In genomic region chr2:227828385-227828990, GRCh38 we compare ENCODE assay signal across 1 cellular context.
A peak's percentile ranks its signal among the peaks of the same experiment; 100 is the strongest.
TF ChIP-seq lines count a peak whose summit lies in the region.

No MANE protein-coding gene starts in this region.

TF ChIP-seq in HepG2, 621 proteins besides CTCF, POLR2A, EP300 and RAD21 (continued from another document and continues in another):
- TF ChIP-seq ZBTB46 (CRISPR knock-in tag; IDR thresholded peaks at IDR 0.05; ENCODE audit: borderline replicate concordance) (no peak), SALL1 (CRISPR knock-in tag; IDR thresholded peaks at IDR 0.05) (0 out of 2 replicates have a peak, but pooled peaks have one; percentile 27), ZNF773 (CRISPR knock-in tag; IDR thresholded peaks at IDR 0.05; ENCODE audit: borderline replicate concordance) (no peak), ZNF331 (CRISPR knock-in tag; IDR thresholded peaks at IDR 0.05) (peak; percentile 27; the same call in 1 of the 2 replicates), SMAD3 (CRISPR knock-in tag; IDR thresholded peaks at IDR 0.05) (peak; percentile 52; the same call in 1 of the 2 replicates), ZNF709 (CRISPR knock-in tag; IDR thresholded peaks at IDR 0.05) (0 out of 2 replicates have a peak, but pooled peaks have one; percentile 40), AHDC1 (CRISPR knock-in tag; IDR thresholded peaks at IDR 0.05; ENCODE audit: borderline replicate concordance) (peak; percentile 71; the same call in 1 of the 2 replicates), RORA (CRISPR knock-in tag; IDR thresholded peaks at IDR 0.05) (no peak), ZNF317 (CRISPR knock-in tag; IDR thresholded peaks at IDR 0.05) (0 out of 2 replicates have a peak, but pooled peaks have one; percentile 44), ZNF781 (CRISPR knock-in tag; IDR thresholded peaks at IDR 0.05; ENCODE audit: borderline replicate concordance, not compliant biosample characterization) (no peak), NCOA5 (CRISPR knock-in tag; IDR thresholded peaks at IDR 0.05) (no peak), AFF4 (CRISPR knock-in tag; IDR thresholded peaks at IDR 0.05) (no peak), HOXA9 (CRISPR knock-in tag; IDR thresholded peaks at IDR 0.05; ENCODE audit: borderline replicate concordance) (no peak), PAF1 (CRISPR knock-in tag; IDR thresholded peaks at IDR 0.05) (no peak), PAXIP1 (CRISPR knock-in tag; conservative IDR thresholded peaks at IDR 0.05) (peak; percentile 77), GABPA (IDR thresholded peaks at IDR 0.05; ENCODE audit: low read depth, low read length) (no peak), GABPA (CRISPR knock-in tag; IDR thresholded peaks at IDR 0.05; ENCODE audit: low read depth) (no peak), ZNF652 (CRISPR knock-in tag; IDR thresholded peaks at IDR 0.05; ENCODE audit: borderline replicate concordance, low read depth) (no peak), RXRB (CRISPR knock-in tag; IDR thresholded peaks at IDR 0.05; ENCODE audit: borderline replicate concordance) (peak; percentile 69), PITX1 (CRISPR knock-in tag; IDR thresholded peaks at IDR 0.05) (0 out of 2 replicates have a peak, but pooled peaks have one; percentile 17), YEATS4 (CRISPR knock-in tag; IDR thresholded peaks at IDR 0.05; ENCODE audit: borderline replicate concordance) (no peak), ZNF264 (CRISPR knock-in tag; IDR thresholded peaks at IDR 0.05) (0 out of 2 replicates have a peak, but pooled peaks have one; percentile 34), ZSCAN30 (CRISPR knock-in tag; IDR thresholded peaks at IDR 0.05) (no peak), SRSF9 (IDR thresholded peaks at IDR 0.05; ENCODE audit: borderline replicate concordance, insufficient read depth, low read depth, low read length, poor library complexity, severe bottlenecking) (no peak), HMGXB4 (CRISPR knock-in tag; IDR thresholded peaks at IDR 0.05; ENCODE audit: borderline replicate concordance in 1 of 2, low read depth in 1 of 2) (peak in 1 of 2 experiments; percentile 39; a peak in 1 of 4 replicates), ZMYM4 (CRISPR knock-in tag; IDR thresholded peaks at IDR 0.05) (peak; percentile 74), THAP11 (CRISPR knock-in tag; IDR thresholded peaks at IDR 0.05) (peak; percentile 26; the same call in 1 of the 2 replicates), ZNF761 (CRISPR knock-in tag; conservative IDR thresholded peaks at IDR 0.05) (peak; percentile 39; the same call in 1 of the 2 replicates), TBX2 (CRISPR knock-in tag; IDR thresholded peaks at IDR 0.05; ENCODE audit: borderline replicate concordance) (0 out of 2 replicates have a peak, but pooled peaks have one; percentile 19), FLYWCH1 (CRISPR knock-in tag; IDR thresholded peaks at IDR 0.05) (no peak), ZNF530 (CRISPR knock-in tag; IDR thresholded peaks at IDR 0.05; ENCODE audit: low read depth) (no peak)
